ENCODE assay signal across 1 cellular context in the genomic region with DNA sequence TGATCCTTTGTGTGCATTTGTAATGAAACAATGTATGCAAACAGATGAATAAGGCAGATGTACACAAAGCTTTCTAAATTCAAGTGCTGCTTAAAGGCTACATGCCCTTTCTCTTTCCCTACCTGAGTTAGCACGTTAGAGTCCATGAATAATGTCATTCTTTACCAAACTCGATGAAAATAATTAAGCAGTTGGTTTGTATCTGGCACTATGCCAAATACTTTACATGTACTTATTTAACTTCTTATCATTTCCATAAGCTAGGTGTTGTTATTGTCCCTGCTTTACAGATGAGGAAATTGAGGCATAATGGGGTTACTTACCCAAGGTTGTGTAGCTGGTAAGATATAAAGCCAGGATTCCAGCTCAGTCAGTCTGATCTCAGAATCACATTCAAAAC.
TF ChIP-seq lines count a peak whose summit lies in the region.

No MANE protein-coding gene starts in this region.

TF ChIP-seq in WTC11, 78 proteins besides CTCF, POLR2A, EP300 and RAD21 (continued from another document):
- TF ChIP-seq, protein P1, sequence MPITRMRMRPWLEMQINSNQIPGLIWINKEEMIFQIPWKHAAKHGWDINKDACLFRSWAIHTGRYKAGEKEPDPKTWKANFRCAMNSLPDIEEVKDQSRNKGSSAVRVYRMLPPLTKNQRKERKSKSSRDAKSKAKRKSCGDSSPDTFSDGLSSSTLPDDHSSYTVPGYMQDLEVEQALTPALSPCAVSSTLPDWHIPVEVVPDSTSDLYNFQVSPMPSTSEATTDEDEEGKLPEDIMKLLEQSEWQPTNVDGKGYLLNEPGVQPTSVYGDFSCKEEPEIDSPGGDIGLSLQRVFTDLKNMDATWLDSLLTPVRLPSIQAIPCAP (CRISPR knock-in tag; IDR thresholded peaks at IDR 0.05): no peak
- TF ChIP-seq JAZF1 (CRISPR knock-in tag; IDR thresholded peaks at IDR 0.05) (no peak), HMGA2 (CRISPR knock-in tag; IDR thresholded peaks at IDR 0.05) (no peak), ESRRA (CRISPR knock-in tag; IDR thresholded peaks at IDR 0.05; ENCODE audit: borderline replicate concordance) (no peak), SP1 (CRISPR knock-in tag; conservative IDR thresholded peaks at IDR 0.05) (no peak), NR3C1 (CRISPR knock-in tag; conservative IDR thresholded peaks at IDR 0.05; ENCODE audit: low read depth) (no peak), EMX1 (CRISPR knock-in tag; IDR thresholded peaks at IDR 0.05) (no peak), ZNF219 (CRISPR knock-in tag; IDR thresholded peaks at IDR 0.05; ENCODE audit: borderline replicate concordance) (no peak), ZNF263 (CRISPR knock-in tag; IDR thresholded peaks at IDR 0.05; ENCODE audit: low read depth) (no peak)
- TF ChIP-seq, protein P2, sequence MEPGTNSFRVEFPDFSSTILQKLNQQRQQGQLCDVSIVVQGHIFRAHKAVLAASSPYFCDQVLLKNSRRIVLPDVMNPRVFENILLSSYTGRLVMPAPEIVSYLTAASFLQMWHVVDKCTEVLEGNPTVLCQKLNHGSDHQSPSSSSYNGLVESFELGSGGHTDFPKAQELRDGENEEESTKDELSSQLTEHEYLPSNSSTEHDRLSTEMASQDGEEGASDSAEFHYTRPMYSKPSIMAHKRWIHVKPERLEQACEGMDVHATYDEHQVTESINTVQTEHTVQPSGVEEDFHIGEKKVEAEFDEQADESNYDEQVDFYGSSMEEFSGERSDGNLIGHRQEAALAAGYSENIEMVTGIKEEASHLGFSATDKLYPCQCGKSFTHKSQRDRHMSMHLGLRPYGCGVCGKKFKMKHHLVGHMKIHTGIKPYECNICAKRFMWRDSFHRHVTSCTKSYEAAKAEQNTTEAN (CRISPR knock-in tag; IDR thresholded peaks at IDR 0.05): no peak
- TF ChIP-seq, protein P3, sequence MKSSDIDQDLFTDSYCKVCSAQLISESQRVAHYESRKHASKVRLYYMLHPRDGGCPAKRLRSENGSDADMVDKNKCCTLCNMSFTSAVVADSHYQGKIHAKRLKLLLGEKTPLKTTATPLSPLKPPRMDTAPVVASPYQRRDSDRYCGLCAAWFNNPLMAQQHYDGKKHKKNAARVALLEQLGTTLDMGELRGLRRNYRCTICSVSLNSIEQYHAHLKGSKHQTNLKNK (CRISPR knock-in tag; IDR thresholded peaks at IDR 0.05): no peak
